Comparison of ENCODE assay signal across 1 cellular context in the genomic region with DNA sequence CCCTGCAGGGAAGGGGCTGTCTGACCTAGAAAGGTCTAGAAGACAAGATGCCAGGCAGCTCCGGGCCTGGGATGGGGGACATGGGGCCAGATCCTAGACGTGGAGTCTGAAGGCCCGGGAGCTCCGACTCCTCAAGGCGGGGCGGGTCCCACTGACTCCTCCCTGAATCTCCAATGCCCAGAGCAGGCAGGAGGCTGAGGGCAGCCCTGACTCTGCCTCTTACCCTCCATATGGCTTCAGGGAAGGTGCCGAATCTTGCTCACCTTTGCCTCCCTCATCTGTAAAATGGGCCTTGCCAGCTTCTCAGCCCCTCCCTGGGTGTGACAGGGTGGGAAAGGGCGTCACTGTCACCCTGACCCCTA.
TF ChIP-seq lines count a peak whose summit lies in the region.

No MANE protein-coding gene starts in this region.

TF ChIP-seq in HepG2, 621 proteins besides CTCF, POLR2A, EP300 and RAD21:
- TF ChIP-seq ATF7 (IDR thresholded peaks at IDR 0.05) (no peak), ATF7 (CRISPR knock-in tag; IDR thresholded peaks at IDR 0.05) (no peak), ZSCAN21 (CRISPR knock-in tag; IDR thresholded peaks at IDR 0.05; ENCODE audit: borderline replicate concordance) (no peak), RFX3 (CRISPR knock-in tag; IDR thresholded peaks at IDR 0.05) (no peak)
- TF ChIP-seq, protein P1, sequence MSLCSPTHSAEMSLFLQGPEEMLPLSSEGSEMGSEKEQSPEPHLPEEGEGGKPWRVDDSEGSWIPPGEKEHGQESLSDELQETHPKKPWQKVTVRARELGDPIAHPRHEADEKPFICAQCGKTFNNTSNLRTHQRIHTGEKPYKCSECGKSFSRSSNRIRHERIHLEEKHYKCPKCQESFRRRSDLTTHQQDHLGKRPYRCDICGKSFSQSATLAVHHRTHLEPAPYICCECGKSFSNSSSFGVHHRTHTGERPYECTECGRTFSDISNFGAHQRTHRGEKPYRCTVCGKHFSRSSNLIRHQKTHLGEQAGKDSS (CRISPR knock-in tag; IDR thresholded peaks at IDR 0.05; ENCODE audit: borderline replicate concordance, low read depth) = no peak
TF ChIP-seq in HepG2: peak in this region for 0.
